ENCODE assay signal across 9 cellular contexts in the genomic region with DNA sequence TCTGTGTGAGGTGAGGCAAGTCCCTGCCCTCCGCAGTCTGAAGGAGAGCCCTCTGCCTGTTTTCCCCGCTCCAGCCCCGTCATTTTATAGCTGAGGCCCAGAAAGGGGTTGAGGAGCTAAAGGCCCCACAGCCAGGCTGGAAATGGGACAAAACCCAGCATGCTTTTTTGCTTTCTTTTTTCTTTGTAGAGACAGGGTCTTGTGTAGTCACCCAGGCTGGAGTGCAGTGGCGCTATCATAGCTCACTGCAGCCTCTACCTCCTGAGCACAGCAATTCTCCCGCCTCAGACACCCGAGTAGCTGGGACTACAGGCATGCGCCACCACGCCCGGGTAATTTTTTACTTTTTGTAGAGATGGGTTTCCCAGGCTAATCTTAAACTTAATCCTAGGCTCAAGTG. TPM values are rescaled to one million over a fixed set of nuclear protein-coding genes. Genes with fewer than 3 reads are reported as not detected.
DNase-seq lines count a peak whose midpoint lies in the region; ATAC-seq and TF ChIP-seq lines count a peak whose summit lies in the region.
"Had no signal": no experiment of that assay in that cellular context is flagged by ENCODE, and none has a peak within 500 bp of the region (broad histone marks: within the 10 kb centered on the region; RNA-seq: fewer than 3 reads in every experiment).

No MANE protein-coding gene starts in this region.

- H3K4me3 ChIP-seq in mucosa of descending colon (no peak overlapping the region), tibial nerve (no peak overlapping the region), testis (no peak overlapping the region)

- H3K27me3 Mint-ChIP-seq in activated CD8-positive, alpha-beta T cell treated with anti-CD3 and anti-CD28 coated beads for 36 hours = no peaks in the 10 kb centered on the region
- no peaks in the 10 kb centered on the region for H3K27me3 Mint-ChIP-seq in activated CD8-positive, alpha-beta T cell treated with anti-CD3 and anti-CD28 coated beads, Interleukin-2, amount 10 ng/mL, durations not matched to agents 7 days and 5 days (ENCODE audit: low read depth)
- peaks cover 3% of the 10 kb centered on the region for H3K27me3 Mint-ChIP-seq in activated T-helper 17 cell treated with anti-CD3 and anti-CD28 coated beads, Interleukin-2, amount 50 U/mL, for 72 hours

- H3K27ac Mint-ChIP-seq in activated CD8-positive, alpha-beta T cell treated with anti-CD3 and anti-CD28 coated beads for 36 hours = no peak overlapping the region
- H3K27ac Mint-ChIP-seq in activated CD8-positive, alpha-beta T cell treated with anti-CD3 and anti-CD28 coated beads, Interleukin-2, amount 10 ng/mL, durations not matched to agents 7 days and 5 days = no peak overlapping the region
- peak overlapping the region; percentile 42 for H3K27ac Mint-ChIP-seq in activated T-helper 17 cell treated with anti-CD3 and anti-CD28 coated beads, Interleukin-2, amount 50 U/mL, for 72 hours

- peak; percentile 12 for ATAC-seq in activated CD8-positive, alpha-beta T cell treated with anti-CD3 and anti-CD28 coated beads for 36 hours
- no peak for ATAC-seq in activated CD8-positive, alpha-beta T cell treated with anti-CD3 and anti-CD28 coated beads, Interleukin-2, amount 10 ng/mL, durations not matched to agents 7 days and 5 days
- ATAC-seq in activated T-helper 17 cell treated with anti-CD3 and anti-CD28 coated beads, Interleukin-2, amount 50 U/mL, for 72 hours (replicated peaks) = no peak
- peak; percentile 13 for ATAC-seq in mucosa of descending colon

- no peaks in the 10 kb centered on the region for H3K27me3 ChIP-seq in tibial nerve
- H3K27me3 ChIP-seq in testis = no peaks in the 10 kb centered on the region

- POLR2A ChIA-PET in activated CD8-positive, alpha-beta T cell treated with anti-CD3 and anti-CD28 coated beads for 36 hours (lab: Charles Lee) = interaction anchor here (0.8 to 2.3 kb wide), 4 partner anchors 10 to 38 kb away, joined by 3 to 12 read pairs (median 4); a partner anchor contains a TSS
- POLR2A ChIA-PET in activated CD8-positive, alpha-beta T cell treated with anti-CD3 and anti-CD28 coated beads, Interleukin-2, amount 10 ng/mL, durations not matched to agents 7 days and 5 days (lab: Charles Lee) = interaction anchor here (0.6 to 1.9 kb wide), 3 partner anchors 11 to 429 kb away, joined by 3 to 10 read pairs (median 3); a partner anchor contains a TSS

- H3K4me3 Mint-ChIP-seq in activated CD8-positive, alpha-beta T cell treated with anti-CD3 and anti-CD28 coated beads for 36 hours = no peak overlapping the region
- no peak overlapping the region for H3K4me3 Mint-ChIP-seq in activated CD8-positive, alpha-beta T cell treated with anti-CD3 and anti-CD28 coated beads, Interleukin-2, amount 10 ng/mL, durations not matched to agents 7 days and 5 days
- no peak overlapping the region for H3K4me3 Mint-ChIP-seq in activated T-helper 17 cell treated with anti-CD3 and anti-CD28 coated beads, Interleukin-2, amount 50 U/mL, for 72 hours

- H3K4me1 ChIP-seq in mucosa of descending colon (ENCODE audit: low read depth) (peaks cover 12% of the 10 kb centered on the region), tibial nerve (peaks cover 0 to 32% (median 13%) of the 10 kb centered on the region in 4 donors), testis (peaks cover 3% of the 10 kb centered on the region)

- CTCF ChIA-PET in activated CD8-positive, alpha-beta T cell treated with anti-CD3 and anti-CD28 coated beads for 36 hours (lab: Charles Lee) = interaction anchor here (0.8 to 2.9 kb wide), 8 partner anchors 8 to 635 kb away, joined by 3 to 19 read pairs (median 4); no protein-coding TSS in a partner anchor
- CTCF ChIA-PET in activated CD8-positive, alpha-beta T cell treated with anti-CD3 and anti-CD28 coated beads, Interleukin-2, amount 10 ng/mL, durations not matched to agents 7 days and 5 days (lab: Charles Lee) = interaction anchor here (0.8 to 2.6 kb wide), 5 partner anchors 10 to 117 kb away, joined by 3 to 11 read pairs (median 5); a partner anchor contains a TSS

- TF ChIP-seq EP300 in tibial nerve (IDR thresholded peaks at IDR 0.05) = no peak

- H3K27ac ChIP-seq in tibial nerve (peak overlapping the region; percentile 57 to 91 (median 82)), testis (no peak overlapping the region)

- no peak for TF ChIP-seq CTCF in activated CD8-positive, alpha-beta T cell treated with anti-CD3 and anti-CD28 coated beads for 36 hours (IDR thresholded peaks at IDR 0.05)
- no peak for TF ChIP-seq CTCF in mucosa of descending colon (IDR thresholded peaks at IDR 0.05)
- TF ChIP-seq CTCF in tibial nerve (IDR thresholded peaks at IDR 0.05) = no peak
- no peak for TF ChIP-seq CTCF in testis (IDR thresholded peaks at IDR 0.05)

- intact Hi-C loops in activated CD8-positive, alpha-beta T cell treated with anti-CD3 and anti-CD28 coated beads for 36 hours (cut with micrococcal nuclease) = no loop called here
- intact Hi-C loops in mucosa of descending colon (cut with DNase I, micrococcal nuclease) = no loop called here
- intact Hi-C loops in testis (cut with DNase I; ENCODE audit: low total_unique reads) = no loop called here

- DNase-seq in activated CD8-positive, alpha-beta T cell treated with anti-CD3 and anti-CD28 coated beads for 36 hours = no peak
- DNase-seq in activated CD8-positive, alpha-beta T cell treated with anti-CD3 and anti-CD28 coated beads, Interleukin-2, amount 10 ng/mL, durations not matched to agents 7 days and 5 days = no peak
- DNase-seq in mucosa of descending colon (peak in 1 of 3 donors; percentile 46), tibial nerve (ENCODE audit: low spot score in 2 of 2) (no peak), GOT3 (lab: John Stamatoyannopoulos, UW) (no peak), testis (no peak)
- no peak for DNase-seq in activated CD4-positive, alpha-beta T cell treated with anti-CD3 and anti-CD28 coated beads, Interleukin-2, amount 50 U/mL, for 4 hours
- DNase-seq: NCI-H526 treated with DMSO at 0.1 percent for 48 hours had no signal

- H3K36me3 ChIP-seq in mucosa of descending colon (ENCODE audit: low read depth) = no peaks in the 10 kb centered on the region
- no peaks in the 10 kb centered on the region for H3K36me3 ChIP-seq in tibial nerve
- H3K36me3 ChIP-seq in testis (ENCODE audit: low read depth, missing control alignments) = no peaks in the 10 kb centered on the region

- 63 to 71% methylated on average over 9 of the region's 9 CpGs for WGBS in tibial nerve, 2 donors
- 79 to 91% methylated on average over 9 of the region's 9 CpGs for WGBS in testis, 2 donors

- H3K36me3 Mint-ChIP-seq in activated CD8-positive, alpha-beta T cell treated with anti-CD3 and anti-CD28 coated beads for 36 hours (ENCODE audit: low read depth) = no peaks in the 10 kb centered on the region
- H3K36me3 Mint-ChIP-seq in activated CD8-positive, alpha-beta T cell treated with anti-CD3 and anti-CD28 coated beads, Interleukin-2, amount 10 ng/mL, durations not matched to agents 7 days and 5 days (ENCODE audit: low read depth) = no peaks in the 10 kb centered on the region
- no peaks in the 10 kb centered on the region for H3K36me3 Mint-ChIP-seq in activated T-helper 17 cell treated with anti-CD3 and anti-CD28 coated beads, Interleukin-2, amount 50 U/mL, for 72 hours (ENCODE audit: low read depth)

- H3K9me3 Mint-ChIP-seq in activated CD8-positive, alpha-beta T cell treated with anti-CD3 and anti-CD28 coated beads for 36 hours = no peaks in the 10 kb centered on the region
- no peaks in the 10 kb centered on the region for H3K9me3 Mint-ChIP-seq in activated CD8-positive, alpha-beta T cell treated with anti-CD3 and anti-CD28 coated beads, Interleukin-2, amount 10 ng/mL, durations not matched to agents 7 days and 5 days (ENCODE audit: insufficient read depth)
- H3K9me3 Mint-ChIP-seq in activated T-helper 17 cell treated with anti-CD3 and anti-CD28 coated beads, Interleukin-2, amount 50 U/mL, for 72 hours = no peaks in the 10 kb centered on the region

- H3K4me1 Mint-ChIP-seq in activated CD8-positive, alpha-beta T cell treated with anti-CD3 and anti-CD28 coated beads for 36 hours (ENCODE audit: low read depth) = peaks cover 22% of the 10 kb centered on the region
- peaks cover 30% of the 10 kb centered on the region for H3K4me1 Mint-ChIP-seq in activated CD8-positive, alpha-beta T cell treated with anti-CD3 and anti-CD28 coated beads, Interleukin-2, amount 10 ng/mL, durations not matched to agents 7 days and 5 days (ENCODE audit: low read depth)
- H3K4me1 Mint-ChIP-seq in activated T-helper 17 cell treated with anti-CD3 and anti-CD28 coated beads, Interleukin-2, amount 50 U/mL, for 72 hours = peaks cover 6% of the 10 kb centered on the region

- no peak for TF ChIP-seq POLR2A in tibial nerve (IDR thresholded peaks at IDR 0.05)
- no peak for TF ChIP-seq POLR2A in testis (IDR thresholded peaks at IDR 0.05)

- H3K9me3 ChIP-seq in mucosa of descending colon = no peaks in the 10 kb centered on the region
- no peaks in the 10 kb centered on the region for H3K9me3 ChIP-seq in tibial nerve
- H3K9me3 ChIP-seq in testis = no peaks in the 10 kb centered on the region

RNA-seq across cellular contexts. Expression of a gene that starts 11.0 kb away (rescaled TPM):
- total RNA-seq in activated CD8-positive, alpha-beta T cell treated with anti-CD3 and anti-CD28 coated beads for 36 hours = 100 to 1,000 TPM; 108 to 110 TPM
- total RNA-seq in activated CD8-positive, alpha-beta T cell treated with anti-CD3 and anti-CD28 coated beads, Interleukin-2, amount 10 ng/mL, durations not matched to agents 7 days and 5 days = 10 to 100 TPM; 79.4 to 80.5 TPM
- 10 to 100 TPM; 66.0 to 82.9 TPM for total RNA-seq in activated T-helper 17 cell treated with anti-CD3 and anti-CD28 coated beads, Interleukin-2, amount 50 U/mL, for 72 hours
- total RNA-seq in mucosa of descending colon (100 to 1,000 TPM; 140 to 308 (median 246) TPM), tibial nerve (10 to 100 TPM; 54.8 to 73.0 (median 65.3) TPM), testis (10 to 100 TPM in 1 of 2 donors, 1 to 10 TPM in 1; 9.9 to 13.6 TPM)
- polyA plus RNA-seq in testis (ENCODE audit: insufficient read depth, low read depth, low replicate concordance) = 31.5 TPM

Comparison
In these comparisons a context has a peak if more than half of its experiments do, and no peak if none do; other contexts are left out.
1. ATAC-seq: peak in activated CD8-positive, alpha-beta T cell treated with anti-CD3 and anti-CD28 coated beads for 36 hours (single experiment) and mucosa of descending colon (single experiment); none in activated CD8-positive, alpha-beta T cell treated with anti-CD3 and anti-CD28 coated beads, Interleukin-2, amount 10 ng/mL, durations not matched to agents 7 days and 5 days (single experiment) and activated T-helper 17 cell treated with anti-CD3 and anti-CD28 coated beads, Interleukin-2, amount 50 U/mL, for 72 hours (single experiment).
2. H3K27ac ChIP-seq: peak in tibial nerve (4 of 4); none in testis (0 of 2).